In the genomic region with DNA sequence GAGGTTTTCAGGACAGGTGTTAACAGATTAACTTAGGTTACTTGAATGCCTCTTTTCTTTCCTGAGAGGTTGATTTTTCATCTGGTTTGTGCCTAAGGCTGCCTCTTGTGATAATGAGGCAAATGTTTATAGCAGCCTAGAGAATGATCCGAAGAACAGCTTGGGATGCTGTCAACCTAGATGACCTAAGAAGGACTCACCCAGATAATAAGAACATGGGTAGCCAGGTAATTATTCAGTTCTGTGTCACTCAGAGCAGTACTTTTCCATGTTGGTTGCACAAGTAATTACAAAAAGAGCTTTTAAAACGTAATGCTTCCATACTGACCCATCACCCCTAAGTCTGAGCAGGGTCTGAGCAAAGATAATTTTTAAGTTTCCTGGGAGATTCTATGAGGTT, we compare ENCODE assay signal across 24 cellular contexts.
"Had no signal": no experiment of that assay in that cellular context is flagged by ENCODE, and none has a peak within 500 bp of the region (broad histone marks: within the 10 kb centered on the region; RNA-seq: fewer than 3 reads in every experiment).

No MANE protein-coding gene starts in this region.

- H3K27me3 Mint-ChIP-seq: IgD-negative memory B cell had no signal

- H2AFZ ChIP-seq: PC-9 had no signal

- H3K4me3 ChIP-seq: K562, PC-9, Peyer's patch, SJCRH30 had no signal

- H3K9me3 ChIP-seq: Peyer's patch, SJCRH30 had no signal

- H3K4me1 ChIP-seq: Peyer's patch, SJCRH30 had no signal

- H3K9ac ChIP-seq: KMS-11 had no signal

- H3K27me3 ChIP-seq: Peyer's patch, SJCRH30 had no signal

- H3K9me3 Mint-ChIP-seq: IgD-negative memory B cell had no signal

- H3K36me3 ChIP-seq: Peyer's patch, SJCRH30 had no signal

- ATAC-seq: K562, Right ventricle myocardium inferior, SK-N-SH treated with all-trans-retinoic acid at 6 μM for 48 hours had no signal

- DNase-seq: Kasumi-1, MM.1S, NCI-H1092 treated with DMSO at 0.1 percent for 48 hours, NCI-H1436, NCI-H187, NCI-H2029, NCI-H2081 treated with DMSO at 0.1 percent for 48 hours, NCI-H2171, NCI-H226, NCI-H446, NCI-H510A, NCI-H524 treated with DMSO at 0.1 percent for 48 hours, NCI-H69, NCI-H774, PC-9, Peyer's patch, SHP77 treated with DMSO at 0.1 percent for 48 hours, SJCRH30 had no signal

- H3K27ac ChIP-seq: HL-60, KMS-11, PC-9, Peyer's patch, SJCRH30 had no signal

- H3K4me2 ChIP-seq: KMS-11, PC-9 had no signal

- H3K4me3 Mint-ChIP-seq: IgD-negative memory B cell had no signal
